Comparison of ENCODE assay signal across 1 cellular context in the genomic region with DNA sequence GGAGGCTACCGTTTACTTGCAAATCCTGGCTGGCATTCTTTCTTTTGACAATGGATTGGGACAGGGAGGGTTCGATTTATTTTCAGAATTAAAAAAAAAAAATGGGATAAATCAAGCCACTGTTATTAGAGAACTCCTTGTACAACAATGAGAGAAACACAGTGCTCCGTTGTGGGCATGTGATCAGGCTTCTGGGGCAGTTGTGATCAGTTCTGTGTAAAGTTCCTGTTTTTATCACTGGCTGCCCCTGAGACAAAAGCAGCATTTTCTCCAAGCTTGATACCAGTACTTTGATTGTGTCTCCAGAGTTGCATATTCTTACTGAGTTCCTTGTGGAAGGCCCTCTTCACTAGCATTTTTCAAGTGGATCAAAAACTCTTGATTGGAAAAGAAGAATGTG.
TF ChIP-seq lines count a peak whose summit lies in the region.

No MANE protein-coding gene starts in this region.

TF ChIP-seq in GM12878, 131 proteins besides CTCF, POLR2A, EP300 and RAD21 (continued from another document):
- TF ChIP-seq, protein P1, sequence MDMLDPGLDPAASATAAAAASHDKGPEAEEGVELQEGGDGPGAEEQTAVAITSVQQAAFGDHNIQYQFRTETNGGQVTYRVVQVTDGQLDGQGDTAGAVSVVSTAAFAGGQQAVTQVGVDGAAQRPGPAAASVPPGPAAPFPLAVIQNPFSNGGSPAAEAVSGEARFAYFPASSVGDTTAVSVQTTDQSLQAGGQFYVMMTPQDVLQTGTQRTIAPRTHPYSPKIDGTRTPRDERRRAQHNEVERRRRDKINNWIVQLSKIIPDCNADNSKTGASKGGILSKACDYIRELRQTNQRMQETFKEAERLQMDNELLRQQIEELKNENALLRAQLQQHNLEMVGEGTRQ (IDR thresholded peaks at IDR 0.05; ENCODE audit: borderline replicate concordance, low read depth, low read length): peak; percentile 24; the same call in 1 of the 2 replicates
- TF ChIP-seq ZSCAN29 (IDR thresholded peaks at IDR 0.05) (no peak), MTA3 (IDR thresholded peaks at IDR 0.05; ENCODE audit: borderline replicate concordance, low read length) (no peak), ZZZ3 (IDR thresholded peaks at IDR 0.05; ENCODE audit: control insufficient read depth, insufficient read length, low read depth) (no peak), BACH1 (IDR thresholded peaks at IDR 0.05; ENCODE audit: borderline replicate concordance) (no peak), RAD51 (IDR thresholded peaks at IDR 0.05) (peak; percentile 84), RCOR1 (conservative IDR thresholded peaks at IDR 0.05; ENCODE audit: low read depth, low read length) (no peak), KAT2A (conservative IDR thresholded peaks at IDR 0.05; ENCODE audit: control insufficient read depth, low read depth, low read length) (no peak), NFIC (IDR thresholded peaks at IDR 0.05; ENCODE audit: low read depth, low read length) (0 out of 2 replicates have a peak, but pooled peaks have one; percentile 14), SREBF2 (IDR thresholded peaks at IDR 0.05; ENCODE audit: low read length) (no peak), PML (IDR thresholded peaks at IDR 0.05; ENCODE audit: low read length) (peak; percentile 63; the same call in 1 of the 2 replicates), TBL1XR1 (IDR thresholded peaks at IDR 0.05; ENCODE audit: low read depth, low read length) (no peak), FOXK2 (IDR thresholded peaks at IDR 0.05) (no peak)
- TF ChIP-seq, protein P2, sequence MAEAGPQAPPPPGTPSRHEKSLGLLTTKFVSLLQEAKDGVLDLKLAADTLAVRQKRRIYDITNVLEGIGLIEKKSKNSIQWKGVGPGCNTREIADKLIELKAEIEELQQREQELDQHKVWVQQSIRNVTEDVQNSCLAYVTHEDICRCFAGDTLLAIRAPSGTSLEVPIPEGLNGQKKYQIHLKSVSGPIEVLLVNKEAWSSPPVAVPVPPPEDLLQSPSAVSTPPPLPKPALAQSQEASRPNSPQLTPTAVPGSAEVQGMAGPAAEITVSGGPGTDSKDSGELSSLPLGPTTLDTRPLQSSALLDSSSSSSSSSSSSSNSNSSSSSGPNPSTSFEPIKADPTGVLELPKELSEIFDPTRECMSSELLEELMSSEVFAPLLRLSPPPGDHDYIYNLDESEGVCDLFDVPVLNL (IDR thresholded peaks at IDR 0.05; ENCODE audit: low read depth, low read length): no peak
- TF ChIP-seq, protein P3, sequence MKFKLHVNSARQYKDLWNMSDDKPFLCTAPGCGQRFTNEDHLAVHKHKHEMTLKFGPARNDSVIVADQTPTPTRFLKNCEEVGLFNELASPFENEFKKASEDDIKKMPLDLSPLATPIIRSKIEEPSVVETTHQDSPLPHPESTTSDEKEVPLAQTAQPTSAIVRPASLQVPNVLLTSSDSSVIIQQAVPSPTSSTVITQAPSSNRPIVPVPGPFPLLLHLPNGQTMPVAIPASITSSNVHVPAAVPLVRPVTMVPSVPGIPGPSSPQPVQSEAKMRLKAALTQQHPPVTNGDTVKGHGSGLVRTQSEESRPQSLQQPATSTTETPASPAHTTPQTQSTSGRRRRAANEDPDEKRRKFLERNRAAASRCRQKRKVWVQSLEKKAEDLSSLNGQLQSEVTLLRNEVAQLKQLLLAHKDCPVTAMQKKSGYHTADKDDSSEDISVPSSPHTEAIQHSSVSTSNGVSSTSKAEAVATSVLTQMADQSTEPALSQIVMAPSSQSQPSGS (IDR thresholded peaks at IDR 0.05; ENCODE audit: low read length): no peak
- TF ChIP-seq, protein P4, sequence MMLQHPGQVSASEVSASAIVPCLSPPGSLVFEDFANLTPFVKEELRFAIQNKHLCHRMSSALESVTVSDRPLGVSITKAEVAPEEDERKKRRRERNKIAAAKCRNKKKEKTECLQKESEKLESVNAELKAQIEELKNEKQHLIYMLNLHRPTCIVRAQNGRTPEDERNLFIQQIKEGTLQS (IDR thresholded peaks at IDR 0.05; ENCODE audit: borderline replicate concordance, extremely low read depth, low read depth, low read length): peak; percentile 7; the same call in 1 of the 2 replicates
- TF ChIP-seq, protein P5, sequence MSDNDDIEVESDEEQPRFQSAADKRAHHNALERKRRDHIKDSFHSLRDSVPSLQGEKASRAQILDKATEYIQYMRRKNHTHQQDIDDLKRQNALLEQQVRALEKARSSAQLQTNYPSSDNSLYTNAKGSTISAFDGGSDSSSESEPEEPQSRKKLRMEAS (IDR thresholded peaks at IDR 0.05; ENCODE audit: low read depth, low read length): peak; percentile 19; the same call in 1 of the 2 replicates
- TF ChIP-seq, protein P6, sequence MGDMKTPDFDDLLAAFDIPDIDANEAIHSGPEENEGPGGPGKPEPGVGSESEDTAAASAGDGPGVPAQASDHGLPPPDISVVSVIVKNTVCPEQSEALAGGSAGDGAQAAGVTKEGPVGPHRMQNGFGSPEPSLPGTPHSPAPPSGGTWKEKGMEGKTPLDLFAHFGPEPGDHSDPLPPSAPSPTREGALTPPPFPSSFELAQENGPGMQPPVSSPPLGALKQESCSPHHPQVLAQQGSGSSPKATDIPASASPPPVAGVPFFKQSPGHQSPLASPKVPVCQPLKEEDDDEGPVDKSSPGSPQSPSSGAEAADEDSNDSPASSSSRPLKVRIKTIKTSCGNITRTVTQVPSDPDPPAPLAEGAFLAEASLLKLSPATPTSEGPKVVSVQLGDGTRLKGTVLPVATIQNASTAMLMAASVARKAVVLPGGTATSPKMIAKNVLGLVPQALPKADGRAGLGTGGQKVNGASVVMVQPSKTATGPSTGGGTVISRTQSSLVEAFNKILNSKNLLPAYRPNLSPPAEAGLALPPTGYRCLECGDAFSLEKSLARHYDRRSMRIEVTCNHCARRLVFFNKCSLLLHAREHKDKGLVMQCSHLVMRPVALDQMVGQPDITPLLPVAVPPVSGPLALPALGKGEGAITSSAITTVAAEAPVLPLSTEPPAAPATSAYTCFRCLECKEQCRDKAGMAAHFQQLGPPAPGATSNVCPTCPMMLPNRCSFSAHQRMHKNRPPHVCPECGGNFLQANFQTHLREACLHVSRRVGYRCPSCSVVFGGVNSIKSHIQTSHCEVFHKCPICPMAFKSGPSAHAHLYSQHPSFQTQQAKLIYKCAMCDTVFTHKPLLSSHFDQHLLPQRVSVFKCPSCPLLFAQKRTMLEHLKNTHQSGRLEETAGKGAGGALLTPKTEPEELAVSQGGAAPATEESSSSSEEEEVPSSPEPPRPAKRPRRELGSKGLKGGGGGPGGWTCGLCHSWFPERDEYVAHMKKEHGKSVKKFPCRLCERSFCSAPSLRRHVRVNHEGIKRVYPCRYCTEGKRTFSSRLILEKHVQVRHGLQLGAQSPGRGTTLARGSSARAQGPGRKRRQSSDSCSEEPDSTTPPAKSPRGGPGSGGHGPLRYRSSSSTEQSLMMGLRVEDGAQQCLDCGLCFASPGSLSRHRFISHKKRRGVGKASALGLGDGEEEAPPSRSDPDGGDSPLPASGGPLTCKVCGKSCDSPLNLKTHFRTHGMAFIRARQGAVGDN (IDR thresholded peaks at IDR 0.05): no peak
